Comparison of ENCODE assay signal across 16 cellular contexts in the genomic region with DNA sequence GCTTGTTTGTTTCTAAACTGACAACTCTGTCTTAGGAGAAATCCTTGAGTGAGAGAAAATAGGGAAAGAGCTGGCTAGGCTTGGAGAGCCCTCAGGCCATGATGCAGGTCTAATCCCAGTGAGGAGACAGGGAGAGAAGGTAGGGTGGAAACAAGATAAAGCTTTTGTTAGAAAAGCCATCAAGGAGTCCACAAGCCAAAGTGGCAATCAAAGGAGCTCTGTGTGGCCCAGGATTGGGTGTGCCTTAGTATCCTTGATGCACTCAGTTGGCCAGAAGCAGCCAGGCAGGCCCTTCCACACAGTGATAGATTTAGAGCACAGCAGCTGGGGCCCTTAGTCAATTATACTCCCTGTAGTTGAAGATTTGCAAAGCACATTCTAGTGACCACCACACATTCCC.
"Had no signal": no experiment of that assay in that cellular context is flagged by ENCODE, and none has a peak within 500 bp of the region (broad histone marks: within the 10 kb centered on the region; RNA-seq: fewer than 3 reads in every experiment).

No MANE protein-coding gene starts in this region.

- FAIRE-seq: kidney, TTC549 had no signal

- H3K27me3 Mint-ChIP-seq: activated naive CD8-positive, alpha-beta T cell; activated T-cell treated with anti-CD3 and anti-CD28 coated beads, Interleukin-2, amount 50 U/mL, for 24 hours had no signal

- H3K4me3 Mint-ChIP-seq: activated naive CD8-positive, alpha-beta T cell; activated T-cell treated with anti-CD3 and anti-CD28 coated beads, Interleukin-2, amount 50 U/mL, for 24 hours; natural killer cell; stimulated activated naive B cell treated with anti-CD40 and anti-IgM and Interleukin-4, amounts not matched to agents 10 μg/mL and 1 μg/mL and 100 μg/mL, for 72 hours; T-helper 1 cell treated with Interleukin-12 subunit alpha and Interleukin-12 subunit beta and Interleukin-4 antibody, amounts not matched to agents 30 μg/mL and 1 μg/mL, for 36 hours had no signal

- H3K4me3 ChIP-seq: heart left ventricle, prostate gland, right lobe of liver had no signal

- H3K36me3 ChIP-seq: heart left ventricle, prostate gland, right lobe of liver had no signal

- H3K4me1 Mint-ChIP-seq: natural killer cell; stimulated activated naive B cell treated with anti-CD40 and anti-IgM and Interleukin-4, amounts not matched to agents 10 μg/mL and 1 μg/mL and 100 μg/mL, for 72 hours had no signal

- H3K27me3 ChIP-seq: heart left ventricle, right lobe of liver had no signal

- H3K27ac ChIP-seq: right lobe of liver had no signal

- H3K27ac Mint-ChIP-seq: activated naive CD8-positive, alpha-beta T cell; activated T-cell treated with anti-CD3 and anti-CD28 coated beads, Interleukin-2, amount 50 U/mL, for 24 hours; natural killer cell; stimulated activated naive B cell treated with anti-CD40 and anti-IgM and Interleukin-4, amounts not matched to agents 10 μg/mL and 1 μg/mL and 100 μg/mL, for 72 hours; T-helper 1 cell treated with Interleukin-12 subunit alpha and Interleukin-12 subunit beta and Interleukin-4 antibody, amounts not matched to agents 30 μg/mL and 1 μg/mL, for 36 hours had no signal

- DNase-seq: activated CD4-positive, alpha-beta T cell treated with anti-CD3 and anti-CD28 coated beads, Interleukin-2, amount 50 U/mL, for 4 hours; activated CD4-positive, CD25-positive, alpha-beta regulatory T cell treated with anti-CD3 and anti-CD28 coated beads, Interleukin-2, amount 50 U/mL, for 72 hours; activated effector memory CD4-positive, alpha-beta T cell treated with Interleukin-2 at 50 U/mL for 16 hours; activated T-cell treated with anti-CD3 and anti-CD28 coated beads, Interleukin-2, amount 50 U/mL, for 24 hours; foreskin melanocyte; heart left ventricle; kidney; natural killer cell; occipital lobe; right lobe of liver; stimulated activated CD4-positive, alpha-beta T cell treated with anti-CD3 and anti-CD28 coated beads, Interleukin-2, amount 100 ng/mL, for 24 hours; stimulated activated naive B cell treated with anti-CD40 and anti-IgM and Interleukin-4, amounts not matched to agents 10 μg/mL and 1 μg/mL and 100 μg/mL, for 72 hours had no signal

- H3K9me3 Mint-ChIP-seq: activated T-cell treated with anti-CD3 and anti-CD28 coated beads, Interleukin-2, amount 50 U/mL, for 24 hours; natural killer cell; stimulated activated naive B cell treated with anti-CD40 and anti-IgM and Interleukin-4, amounts not matched to agents 10 μg/mL and 1 μg/mL and 100 μg/mL, for 72 hours; T-helper 1 cell treated with Interleukin-12 subunit alpha and Interleukin-12 subunit beta and Interleukin-4 antibody, amounts not matched to agents 30 μg/mL and 1 μg/mL, for 36 hours had no signal

- H3K36me3 Mint-ChIP-seq: activated naive CD8-positive, alpha-beta T cell; natural killer cell; stimulated activated naive B cell treated with anti-CD40 and anti-IgM and Interleukin-4, amounts not matched to agents 10 μg/mL and 1 μg/mL and 100 μg/mL, for 72 hours had no signal

- H3K9me3 ChIP-seq: prostate gland, right lobe of liver had no signal
